8 cellular contexts compared by ENCODE assay signal in the genomic region with DNA sequence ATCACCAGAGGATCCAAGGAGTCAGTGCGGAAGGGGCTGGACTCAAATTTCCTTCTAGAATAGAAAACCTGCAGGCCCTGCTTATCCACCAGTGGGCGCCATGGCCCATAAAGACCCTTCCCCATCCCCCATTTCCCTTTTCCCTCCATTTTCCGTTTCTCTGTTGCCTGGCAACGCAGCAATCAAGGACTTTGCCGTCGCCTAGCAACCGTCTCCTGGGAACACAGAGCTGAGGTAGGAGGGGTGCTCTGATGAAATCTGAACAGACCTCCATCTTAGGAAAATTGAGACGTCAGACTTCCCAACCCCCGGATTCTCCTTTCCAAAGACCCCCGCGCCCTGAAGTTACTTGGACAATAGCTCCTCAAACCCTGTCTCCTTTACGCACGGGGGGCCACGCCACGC. TPM values are rescaled to one million over a fixed set of nuclear protein-coding genes. Genes with fewer than 3 reads are reported as not detected.
A peak's percentile ranks its signal among the peaks of the same experiment; 100 is the strongest.
DNase-seq lines count a peak whose midpoint lies in the region; ATAC-seq and TF ChIP-seq lines count a peak whose summit lies in the region.

No MANE protein-coding gene starts in this region.

- H3K27ac ChIP-seq in Peyer's patch (peak overlapping the region; percentile 54 to 74 (median 68)), brain microvascular endothelial cell (peak overlapping the region; percentile 57)

- no peaks in the 10 kb centered on the region for H3K9me3 ChIP-seq in Peyer's patch
- H3K9me3 ChIP-seq in iPS-18c (ENCODE audit: control insufficient read depth, insufficient read depth, low read length): no peaks in the 10 kb centered on the region

- ATAC-seq in sciatic nerve (peak; percentile 13), HG02610 (IDR thresholded peaks at IDR 0.05; ENCODE audit: unreplicated experiment) (no peak)

- intact Hi-C loops in sciatic nerve (cut with DNase I): no loop called here

- TF ChIP-seq POLR2A in Peyer's patch (IDR thresholded peaks at IDR 0.05): no peak

- H3K27me3 ChIP-seq in Peyer's patch (no peaks in the 10 kb centered on the region), brain microvascular endothelial cell (replicated peaks) (no peaks in the 10 kb centered on the region)

- no peak overlapping the region for H3K4me3 ChIP-seq in LNCaP clone FGC (ENCODE audit: low read depth, low read length)
- peak overlapping the region; percentile 31 to 57 (median 48) for H3K4me3 ChIP-seq in Peyer's patch
- peak overlapping the region; percentile 58 for H3K4me3 ChIP-seq in brain microvascular endothelial cell (ENCODE audit: low read depth, low read length)
- H3K4me3 ChIP-seq in iPS-18c (ENCODE audit: insufficient read depth, low read depth, low read length): peak overlapping the region; percentile 42; the same call in 1 of the 2 replicates

- peaks cover 0 to 39% (median 4%) of the 10 kb centered on the region in 4 donors for H3K4me1 ChIP-seq in Peyer's patch

- 0 out of 2 replicates have a peak, but pooled peaks have one; percentile 3 for TF ChIP-seq CTCF in LNCaP clone FGC (IDR thresholded peaks at IDR 0.05; ENCODE audit: control insufficient read depth, extremely low read depth, insufficient read depth)
- TF ChIP-seq CTCF in Peyer's patch (IDR thresholded peaks at IDR 0.05): peak in 5 of 6 experiments; percentile 23 to 32 (median 31)
- peak; percentile 76 for TF ChIP-seq CTCF in brain microvascular endothelial cell (IDR thresholded peaks at IDR 0.05; ENCODE audit: low read depth, low read length, missing control alignments)

- no peaks in the 10 kb centered on the region for H3K36me3 ChIP-seq in Peyer's patch
- H3K36me3 ChIP-seq in brain microvascular endothelial cell (replicated peaks): no peaks in the 10 kb centered on the region

- in situ Hi-C loops in brain microvascular endothelial cell (cut with HindIII; ENCODE audit: low pct_ligation_motif_present, low sequenced_read_pairs): no loop called here

- DNase-seq in activated T-cell treated with anti-CD3 and anti-CD28 coated beads for 4 hours (peak; percentile 42), LNCaP clone FGC (ENCODE audit: low read depth) (peak; percentile 63), Peyer's patch (no peak), brain microvascular endothelial cell (peak; percentile 70), sciatic nerve (ENCODE audit: low spot score) (no peak)
- DNase-seq in activated T-cell treated with anti-CD3 and anti-CD28 coated beads, Interleukin-2, amount 50 U/mL, for 1 hour: no peak

RNA-seq across cellular contexts. Expression of a gene that starts 5.7 kb away (rescaled TPM):
- total RNA-seq in Peyer's patch: 10 to 100 TPM in 2 of 4 donors, 1 to 10 TPM in 2; 2.6 to 15.7 (median 9.4) TPM
- total RNA-seq in sciatic nerve: 32.2 TPM

RNA-seq across cellular contexts. Expression of a gene that starts 5.8 kb away (rescaled TPM):
- total RNA-seq in Peyer's patch: 1,000 to 10,000 TPM; 1,292 to 4,167 (median 1,553) TPM
- 321 TPM for total RNA-seq in sciatic nerve

RNA-seq across cellular contexts. Expression of a gene that starts 20.4 kb away (rescaled TPM):
- total RNA-seq in Peyer's patch (10 to 100 TPM; 42.1 to 61.9 (median 50.1) TPM), sciatic nerve (49.1 TPM)

RNA-seq across cellular contexts. Expression of a gene that starts 25.4 kb away (rescaled TPM):
- total RNA-seq in Peyer's patch (10 to 100 TPM; 22.2 to 38.8 (median 35.1) TPM), sciatic nerve (23.8 TPM)

RNA-seq across cellular contexts. Expression of a gene that starts 28.4 kb away (rescaled TPM):
- 100 to 1,000 TPM; 288 to 521 (median 367) TPM for total RNA-seq in Peyer's patch
- 397 TPM for total RNA-seq in sciatic nerve

Comparison
In these comparisons a context has a peak if more than half of its experiments do, and no peak if none do; other contexts are left out.
1. DNase-seq: peak in activated T-cell treated with anti-CD3 and anti-CD28 coated beads for 4 hours (single experiment), LNCaP clone FGC (single experiment) and brain microvascular endothelial cell (single experiment); none in activated T-cell treated with anti-CD3 and anti-CD28 coated beads, Interleukin-2, amount 50 U/mL, for 1 hour (single experiment), Peyer's patch (0 of 3) and sciatic nerve (single experiment).
2. CTCF ChIP-seq: peak in every context shown above with its lines; median percentile 76 in brain microvascular endothelial cell; 31 in Peyer's patch; 3 in LNCaP clone FGC.